In the genomic region with DNA sequence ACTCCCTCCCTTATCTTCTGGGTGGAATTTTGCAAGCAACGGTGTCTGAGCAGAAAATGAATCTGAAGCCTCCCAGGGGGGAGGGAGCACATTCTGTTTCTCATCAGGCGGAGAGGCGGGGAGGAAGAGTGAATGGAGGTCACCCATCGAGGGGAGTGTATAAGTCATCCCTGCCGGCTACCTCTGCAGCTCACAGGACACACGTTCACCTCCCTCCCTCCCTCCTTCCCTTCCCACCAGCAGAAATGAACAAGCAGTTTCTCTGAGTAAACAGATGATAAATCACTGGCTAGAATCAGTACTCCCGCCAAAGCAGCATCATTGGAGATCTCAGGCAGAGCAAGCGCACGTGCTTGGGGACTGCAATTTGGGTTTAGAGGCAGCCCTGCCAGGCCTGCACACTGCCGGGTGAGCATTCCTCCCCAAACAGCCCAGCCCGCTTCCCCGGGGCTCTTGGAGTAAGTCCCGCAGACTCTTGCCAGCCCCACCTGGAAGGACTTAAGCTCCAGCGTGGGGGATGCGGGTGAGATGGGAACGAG, we compare ENCODE assay signal across 9 cellular contexts. TPM values are rescaled to one million over a fixed set of nuclear protein-coding genes. Genes with fewer than 3 reads are reported as not detected.
DNase-seq lines count a peak whose midpoint lies in the region; ATAC-seq and TF ChIP-seq lines count a peak whose summit lies in the region.
"Had no signal": no experiment of that assay in that cellular context is flagged by ENCODE, and none has a peak within 500 bp of the region (broad histone marks: within the 10 kb centered on the region; RNA-seq: fewer than 3 reads in every experiment).

No MANE protein-coding gene starts in this region.

- H3K36me3 ChIP-seq in osteoblast (ENCODE audit: insufficient read depth, low read length) (no peaks in the 10 kb centered on the region), OCI-LY7 (ENCODE audit: insufficient read depth, low read length) (no peaks in the 10 kb centered on the region)

- H4K20me1 ChIP-seq in osteoblast (ENCODE audit: insufficient read depth, low read length) (no peaks in the 10 kb centered on the region), OCI-LY7 (ENCODE audit: insufficient read depth, low read length) (no peaks in the 10 kb centered on the region)

- H3K27me3 ChIP-seq in osteoblast (ENCODE audit: insufficient read depth, low read length): peaks cover 77% of the 10 kb centered on the region

- TF ChIP-seq CTCF in osteoblast (IDR thresholded peaks at IDR 0.05; ENCODE audit: extremely low read depth, low read depth, low read length) (no peak), OCI-LY7 (conservative IDR thresholded peaks at IDR 0.05; ENCODE audit: low read length) (no peak)

- POLR2A ChIA-PET in OCI-LY7 (lab: Charles Lee): interaction anchor here (0.6 to 0.7 kb wide), 3 partner anchors 618 to 1288 kb away, joined by 3 to 5 read pairs (median 3); no protein-coding TSS in a partner anchor

- CTCF ChIA-PET in OCI-LY7 (lab: Charles Lee; ENCODE audit: unreplicated experiment): interaction anchor here (0.8 kb wide), 1 partner anchor 649 kb away, joined by 4 read pairs; no protein-coding TSS in a partner anchor

- H3K9me2 ChIP-seq in OCI-LY7 (ENCODE audit: insufficient read depth, low read length): no peaks in the 10 kb centered on the region

- no peaks in the 10 kb centered on the region for H3K79me2 ChIP-seq in osteoblast (ENCODE audit: insufficient read depth, low read length)
- H3K79me2 ChIP-seq in OCI-LY7 (ENCODE audit: insufficient read depth, low read depth, low read length): no peaks in the 10 kb centered on the region

- DNase-seq in COLO668 (lab: John Stamatoyannopoulos, UW; ENCODE audit: unreplicated experiment) (peak; percentile 21), NCI-H146 treated with DMSO at 0.1 percent for 48 hours (lab: John Stamatoyannopoulos, UW; ENCODE audit: unreplicated experiment) (peak; percentile 16), osteoblast (ENCODE audit: insufficient read length, low spot score, missing footprints) (peak; percentile 61), OCI-LY7 (ENCODE audit: low spot score) (no peak)
- DNase-seq in central memory CD4-positive, alpha-beta T cell: no peak

- H3K27ac ChIP-seq in osteoblast (ENCODE audit: low read depth, low read length): no peak overlapping the region
- no peak overlapping the region for H3K27ac ChIP-seq in OCI-LY7 (ENCODE audit: low read depth, low read length, poor library complexity, severe bottlenecking)

- H3K4me2 ChIP-seq in osteoblast (ENCODE audit: insufficient read depth, low read length) (no peak overlapping the region), OCI-LY7 (ENCODE audit: low read length) (no peak overlapping the region)

- intact Hi-C loops in OCI-LY7 (cut with micrococcal nuclease; ENCODE audit: unreplicated experiment): no loop called here

- ATAC-seq in esophagus mucosa (peak; percentile 10), GM19395 (IDR thresholded peaks at IDR 0.05; ENCODE audit: unreplicated experiment) (no peak), HG02623 (IDR thresholded peaks at IDR 0.05; ENCODE audit: unreplicated experiment) (no peak)

- no peak overlapping the region for H2AFZ ChIP-seq in osteoblast (ENCODE audit: low read length)
- H2AFZ ChIP-seq in OCI-LY7 (ENCODE audit: low read length): no peak overlapping the region

- H3K4me3 ChIP-seq in osteoblast (ENCODE audit: insufficient read depth, low read length) (no peak overlapping the region), OCI-LY7 (ENCODE audit: low read depth, low read length, poor library complexity, severe bottlenecking) (no peak overlapping the region)

- H3K9me3 ChIP-seq in osteoblast (ENCODE audit: low read depth, low read length) (no peaks in the 10 kb centered on the region), OCI-LY7 (ENCODE audit: low read length) (no peaks in the 10 kb centered on the region)

- H3K4me1 ChIP-seq in osteoblast (ENCODE audit: insufficient read depth, low read length) (peaks cover 9% of the 10 kb centered on the region), OCI-LY7 (ENCODE audit: insufficient read depth, low read length, poor library complexity, severe bottlenecking) (no peaks in the 10 kb centered on the region)

- no TSS peak for BruUV-seq in OCI-LY7 (replicated peaks; lab: Mats Ljungman, UMichigan)

RNA-seq across cellular contexts. Expression of a gene that starts 38.3 kb away (rescaled TPM):
- not detected for total RNA-seq in esophagus mucosa
- under 0.01 and 0.29 TPM in 2 replicates for total RNA-seq in osteoblast
- total RNA-seq in OCI-LY7 (2014; rRNA removed; shearing (Covaris generic)): not detected in 2 replicates
- total RNA-seq in OCI-LY7 (2022): not detected in 2 replicates
- total RNA-seq: lung microvascular endothelial cell had no signal

RNA-seq across cellular contexts. Expression of a gene that starts 56.7 kb away (rescaled TPM):
- total RNA-seq in esophagus mucosa (0.04 TPM), osteoblast (3.6 and 5.0 TPM in 2 replicates), OCI-LY7 (2022) (not detected in 2 replicates)
- not detected in 2 replicates for total RNA-seq in OCI-LY7 (2014; rRNA removed; shearing (Covaris generic))

Comparison
In these comparisons a context has a peak if more than half of its experiments do, and no peak if none do; other contexts are left out.
1. DNase-seq: peak in COLO668 (single experiment), NCI-H146 treated with DMSO at 0.1 percent for 48 hours (single experiment) and osteoblast (single experiment); none in central memory CD4-positive, alpha-beta T cell (single experiment) and OCI-LY7 (single experiment).